21 cellular contexts compared by ENCODE assay signal in genomic region chr9:88824711-88825110, GRCh38.
"Had no signal": no experiment of that assay in that cellular context is flagged by ENCODE, and none has a peak within 500 bp of the region (broad histone marks: within the 10 kb centered on the region; RNA-seq: fewer than 3 reads in every experiment).

No MANE protein-coding gene starts in this region.

- DNase-seq: activated CD4-positive, alpha-beta T cell treated with anti-CD3 and anti-CD28 coated beads for 1 hour; activated CD4-positive, alpha-beta T cell treated with anti-CD3 and anti-CD28 coated beads, Interleukin-2, amount 50 U/mL, for 1 hour; activated CD8-positive, alpha-beta memory T cell treated with anti-CD3 and anti-CD28 coated beads for 24 hours; activated CD8-positive, alpha-beta memory T cell treated with anti-CD3 and anti-CD28 coated beads, Interleukin-2, amount 50 U/mL, for 4 hours; activated T-cell treated with anti-CD3 and anti-CD28 coated beads, Interleukin-2, amount 50 U/mL, for 24 hours; amniotic stem cell; cerebellar nuclear complex; cortex of kidney; gastrocnemius medialis; hypothalamus; left cardiac atrium; right cardiac atrium; stimulated activated CD4-positive, alpha-beta T cell treated with anti-CD3 and anti-CD28 coated beads, Interleukin-4, amount 100 ng/mL, for 24 hours; stimulated activated naive CD4-positive, alpha-beta T cell treated with Interleukin-2 at 50 U/mL for 16 hours; T-helper 1 cell; upper lobe of left lung had no signal

- H3K4me1 Mint-ChIP-seq: activated T-helper 17 cell treated with anti-CD3 and anti-CD28 coated beads, Interleukin-2, amount 50 U/mL, for 72 hours; memory B cell had no signal

- H3K9me3 Mint-ChIP-seq: activated T-cell treated with anti-CD3 and anti-CD28 coated beads, Interleukin-2, amount 50 U/mL, for 24 hours; activated T-helper 17 cell treated with anti-CD3 and anti-CD28 coated beads, Interleukin-2, amount 50 U/mL, for 72 hours; memory B cell; natural killer cell treated with Interleukin-12 subunit alpha and Interleukin-12 subunit beta and Interleukin-15 and Interleukin-18, amount 100 ng/mL, for 72 hours had no signal

- H3K27ac Mint-ChIP-seq: activated naive CD8-positive, alpha-beta T cell; activated T-cell treated with anti-CD3 and anti-CD28 coated beads, Interleukin-2, amount 50 U/mL, for 24 hours; activated T-helper 17 cell treated with anti-CD3 and anti-CD28 coated beads, Interleukin-2, amount 50 U/mL, for 72 hours; memory B cell; natural killer cell treated with Interleukin-12 subunit alpha and Interleukin-12 subunit beta and Interleukin-15 and Interleukin-18, amount 100 ng/mL, for 72 hours had no signal

- H3K4me3 Mint-ChIP-seq: activated naive CD8-positive, alpha-beta T cell; activated T-cell treated with anti-CD3 and anti-CD28 coated beads, Interleukin-2, amount 50 U/mL, for 24 hours; activated T-helper 17 cell treated with anti-CD3 and anti-CD28 coated beads, Interleukin-2, amount 50 U/mL, for 72 hours; memory B cell; natural killer cell treated with Interleukin-12 subunit alpha and Interleukin-12 subunit beta and Interleukin-15 and Interleukin-18, amount 100 ng/mL, for 72 hours had no signal

- H3K36me3 Mint-ChIP-seq: memory B cell; natural killer cell treated with Interleukin-12 subunit alpha and Interleukin-12 subunit beta and Interleukin-15 and Interleukin-18, amount 100 ng/mL, for 72 hours had no signal

- H3K4me3 ChIP-seq: breast epithelium, gastrocnemius medialis, upper lobe of left lung had no signal
